ENCODE assay signal across 17 cellular contexts in genomic region chr1:1808206-1808605, GRCh38. TPM values are rescaled to one million over a fixed set of nuclear protein-coding genes. Genes with fewer than 3 reads are reported as not detected.
DNase-seq lines count a peak whose midpoint lies in the region; ATAC-seq and TF ChIP-seq lines count a peak whose summit lies in the region.
"Had no signal": no experiment of that assay in that cellular context is flagged by ENCODE, and none has a peak within 500 bp of the region (broad histone marks: within the 10 kb centered on the region; RNA-seq: fewer than 3 reads in every experiment).

No MANE protein-coding gene starts in this region.

- peaks cover 6% of the 10 kb centered on the region for H3K4me1 Mint-ChIP-seq in activated CD4-positive, alpha-beta memory T cell treated with anti-CD3 and anti-CD28 coated beads for 36 hours (ENCODE audit: low read depth)
- H3K4me1 Mint-ChIP-seq in activated CD4-positive, alpha-beta memory T cell treated with anti-CD3 and anti-CD28 coated beads, Interleukin-2, amount 10 ng/mL, durations not matched to agents 7 days and 5 days: peaks cover 3% of the 10 kb centered on the region
- H3K4me1 Mint-ChIP-seq in WTC11: no peaks in the 10 kb centered on the region
- H3K4me1 Mint-ChIP-seq in endothelial cell (ENCODE audit: unreplicated experiment): no peaks in the 10 kb centered on the region
- H3K4me1 Mint-ChIP-seq in progenitor cell of endocrine pancreas (ENCODE audit: low read depth): no peaks in the 10 kb centered on the region

- TF ChIP-seq POLR2A in prostate gland (IDR thresholded peaks at IDR 0.05): no peak

- WGBS in prostate gland: 94% methylated on average over 10 of the region's 10 CpGs

- TF ChIP-seq CTCF in WTC11 (IDR thresholded peaks at IDR 0.05): no peak
- TF ChIP-seq CTCF in endothelial cell (IDR thresholded peaks at IDR 0.05; ENCODE audit: unreplicated experiment): no peak
- TF ChIP-seq CTCF in progenitor cell of endocrine pancreas (IDR thresholded peaks at IDR 0.05; ENCODE audit: unreplicated experiment): no peak
- no peak for TF ChIP-seq CTCF in prostate gland (IDR thresholded peaks at IDR 0.05)

- POLR2A ChIA-PET in activated CD4-positive, alpha-beta memory T cell treated with anti-CD3 and anti-CD28 coated beads for 36 hours (lab: Charles Lee): interaction anchor here (1.1 kb wide), 1 partner anchor 99 kb away, joined by 3 read pairs; no protein-coding TSS in a partner anchor
- POLR2A ChIA-PET in activated CD4-positive, alpha-beta memory T cell treated with anti-CD3 and anti-CD28 coated beads, Interleukin-2, amount 10 ng/mL, durations not matched to agents 7 days and 5 days (lab: Charles Lee): interaction anchor here (1.1 kb wide), 1 partner anchor 15 kb away, joined by 3 read pairs; no protein-coding TSS in a partner anchor
- POLR2A ChIA-PET in WTC11 (lab: Charles Lee): no interaction called here

- H3K36me3 Mint-ChIP-seq in activated CD4-positive, alpha-beta memory T cell treated with anti-CD3 and anti-CD28 coated beads for 36 hours: peaks cover 16% of the 10 kb centered on the region
- peaks cover 40% of the 10 kb centered on the region for H3K36me3 Mint-ChIP-seq in activated CD4-positive, alpha-beta memory T cell treated with anti-CD3 and anti-CD28 coated beads, Interleukin-2, amount 10 ng/mL, durations not matched to agents 7 days and 5 days (ENCODE audit: low read depth)
- H3K36me3 Mint-ChIP-seq in WTC11: peaks cover 49% of the 10 kb centered on the region
- H3K36me3 Mint-ChIP-seq in endothelial cell (ENCODE audit: low read depth, unreplicated experiment): peaks cover 27% of the 10 kb centered on the region
- peaks cover 18% of the 10 kb centered on the region for H3K36me3 Mint-ChIP-seq in progenitor cell of endocrine pancreas (ENCODE audit: insufficient read depth)

- H3K36me3 ChIP-seq in prostate gland: no peaks in the 10 kb centered on the region

- H3K9me3 Mint-ChIP-seq in activated CD4-positive, alpha-beta memory T cell treated with anti-CD3 and anti-CD28 coated beads for 36 hours: no peaks in the 10 kb centered on the region
- no peaks in the 10 kb centered on the region for H3K9me3 Mint-ChIP-seq in activated CD4-positive, alpha-beta memory T cell treated with anti-CD3 and anti-CD28 coated beads, Interleukin-2, amount 10 ng/mL, durations not matched to agents 7 days and 5 days
- H3K9me3 Mint-ChIP-seq in WTC11 (no peaks in the 10 kb centered on the region), endothelial cell (ENCODE audit: unreplicated experiment) (no peaks in the 10 kb centered on the region), progenitor cell of endocrine pancreas (ENCODE audit: low read depth) (no peaks in the 10 kb centered on the region)
- H3K9me3 Mint-ChIP-seq: CD4-positive, alpha-beta memory T cell had no signal

- no peaks in the 10 kb centered on the region for H3K9me3 ChIP-seq in prostate gland
- H3K9me3 ChIP-seq: HAP-1 had no signal

- H3K4me3 Mint-ChIP-seq in activated CD4-positive, alpha-beta memory T cell treated with anti-CD3 and anti-CD28 coated beads for 36 hours: no peak overlapping the region
- no peak overlapping the region for H3K4me3 Mint-ChIP-seq in activated CD4-positive, alpha-beta memory T cell treated with anti-CD3 and anti-CD28 coated beads, Interleukin-2, amount 10 ng/mL, durations not matched to agents 7 days and 5 days
- no peak overlapping the region for H3K4me3 Mint-ChIP-seq in WTC11
- peak overlapping the region; percentile 29 for H3K4me3 Mint-ChIP-seq in endothelial cell (ENCODE audit: unreplicated experiment)
- H3K4me3 Mint-ChIP-seq in progenitor cell of endocrine pancreas (ENCODE audit: low read depth): no peak overlapping the region
- H3K4me3 Mint-ChIP-seq: B cell; CD4-positive, alpha-beta memory T cell had no signal

- H3K27me3 Mint-ChIP-seq in activated CD4-positive, alpha-beta memory T cell treated with anti-CD3 and anti-CD28 coated beads for 36 hours: no peaks in the 10 kb centered on the region
- H3K27me3 Mint-ChIP-seq in activated CD4-positive, alpha-beta memory T cell treated with anti-CD3 and anti-CD28 coated beads, Interleukin-2, amount 10 ng/mL, durations not matched to agents 7 days and 5 days: no peaks in the 10 kb centered on the region
- H3K27me3 Mint-ChIP-seq in WTC11 (ENCODE audit: low read depth) (no peaks in the 10 kb centered on the region), endothelial cell (ENCODE audit: unreplicated experiment) (peaks cover 5% of the 10 kb centered on the region), progenitor cell of endocrine pancreas (no peaks in the 10 kb centered on the region)
- H3K27me3 Mint-ChIP-seq: B cell; CD4-positive, alpha-beta memory T cell had no signal

- no peaks in the 10 kb centered on the region for H3K4me1 ChIP-seq in prostate gland (replicated peaks)
- H3K4me1 ChIP-seq: HAP-1 had no signal

- CTCF ChIA-PET in activated CD4-positive, alpha-beta memory T cell treated with anti-CD3 and anti-CD28 coated beads for 36 hours (lab: Charles Lee): interaction anchor here (0.6 to 1.3 kb wide), 3 partner anchors 72 to 139 kb away, joined by 3 to 7 read pairs (median 3); no protein-coding TSS in a partner anchor
- CTCF ChIA-PET in activated CD4-positive, alpha-beta memory T cell treated with anti-CD3 and anti-CD28 coated beads, Interleukin-2, amount 10 ng/mL, durations not matched to agents 7 days and 5 days (lab: Charles Lee): interaction anchor here (0.5 to 1.4 kb wide), 4 partner anchors 15 to 189 kb away, joined by 3 read pairs; no protein-coding TSS in a partner anchor
- CTCF ChIA-PET in WTC11 (lab: Charles Lee): interaction anchor here (0.5 to 2.7 kb wide), 2 partner anchors 101 to 129 kb away, joined by 3 to 10 read pairs; no protein-coding TSS in a partner anchor

- ATAC-seq in WTC11 (no peak), HG03095 (IDR thresholded peaks at IDR 0.05; ENCODE audit: unreplicated experiment) (no peak)

- H3K4me3 ChIP-seq in prostate gland: no peak overlapping the region
- H3K4me3 ChIP-seq: HAP-1 had no signal

- H3K27me3 ChIP-seq in prostate gland (replicated peaks; ENCODE audit: insufficient read depth): no peaks in the 10 kb centered on the region

- intact Hi-C loops in activated CD4-positive, alpha-beta memory T cell treated with anti-CD3 and anti-CD28 coated beads for 36 hours (cut with micrococcal nuclease): no loop called here
- intact Hi-C loops in prostate gland (cut with DNase I): no loop called here

- H3K27ac ChIP-seq in prostate gland: no peak overlapping the region
- H3K27ac ChIP-seq: HL-60 had no signal

- DNase-seq in activated CD4-positive, alpha-beta memory T cell treated with anti-CD3 and anti-CD28 coated beads for 36 hours: no peak
- no peak for DNase-seq in activated CD4-positive, alpha-beta memory T cell treated with anti-CD3 and anti-CD28 coated beads, Interleukin-2, amount 10 ng/mL, durations not matched to agents 7 days and 5 days
- DNase-seq in WTC11 (ENCODE audit: low spot score) (no peak), endothelial cell (ENCODE audit: low spot score) (no peak), progenitor cell of endocrine pancreas (ENCODE audit: low spot score, unreplicated experiment) (no peak), prostate gland (ENCODE audit: low spot score) (no peak), islet precursor cell (no peak)
- DNase-seq: 8988T; ACHN; C1 segment of cervical spinal cord; CD4-positive, alpha-beta memory T cell; DND-41; GDM1 had no signal

- H3K27ac Mint-ChIP-seq in activated CD4-positive, alpha-beta memory T cell treated with anti-CD3 and anti-CD28 coated beads for 36 hours: peak overlapping the region; percentile 38
- no peak overlapping the region for H3K27ac Mint-ChIP-seq in activated CD4-positive, alpha-beta memory T cell treated with anti-CD3 and anti-CD28 coated beads, Interleukin-2, amount 10 ng/mL, durations not matched to agents 7 days and 5 days
- H3K27ac Mint-ChIP-seq in WTC11 (peak overlapping the region; percentile 45; the same call in 1 of the 2 replicates), endothelial cell (ENCODE audit: unreplicated experiment) (no peak overlapping the region), progenitor cell of endocrine pancreas (peak overlapping the region; percentile 52)
- H3K27ac Mint-ChIP-seq: B cell had no signal

TF ChIP-seq in WTC11, 78 proteins besides CTCF, POLR2A, EP300 and RAD21 (continues in another document):
- TF ChIP-seq RELA (CRISPR knock-in tag; IDR thresholded peaks at IDR 0.05; ENCODE audit: borderline replicate concordance) (no peak), ZNF671 (CRISPR knock-in tag; IDR thresholded peaks at IDR 0.05) (no peak), FOXJ3 (CRISPR knock-in tag; IDR thresholded peaks at IDR 0.05; ENCODE audit: borderline replicate concordance) (no peak), NR3C1 (CRISPR knock-in tag; conservative IDR thresholded peaks at IDR 0.05; ENCODE audit: low read depth) (no peak), MLX (CRISPR knock-in tag; IDR thresholded peaks at IDR 0.05) (no peak), ZNF121 (CRISPR knock-in tag; IDR thresholded peaks at IDR 0.05) (no peak), NFATC4 (CRISPR knock-in tag; IDR thresholded peaks at IDR 0.05) (no peak), ATF3 (CRISPR knock-in tag; conservative IDR thresholded peaks at IDR 0.05) (no peak)

RNA-seq across cellular contexts. Expression of gene NADK, which starts 29.9 kb away (rescaled TPM):
- 10 to 100 TPM; 56.2 to 57.4 TPM for total RNA-seq in activated CD4-positive, alpha-beta memory T cell treated with anti-CD3 and anti-CD28 coated beads for 36 hours
- total RNA-seq in activated CD4-positive, alpha-beta memory T cell treated with anti-CD3 and anti-CD28 coated beads, Interleukin-2, amount 10 ng/mL, durations not matched to agents 7 days and 5 days: 10 to 100 TPM; 78.0 to 81.5 TPM
- total RNA-seq in WTC11 (2021) (106 to 124 TPM (median 119 TPM) in 3 replicates), endothelial cell (ENCODE audit: unreplicated experiment) (85.4 TPM), progenitor cell of endocrine pancreas (86.6 and 87.8 TPM in 2 replicates), prostate gland (10 to 100 TPM; 64.5 to 91.1 TPM)

Comparison
In these comparisons a context has a peak if more than half of its experiments do, and no peak if none do; other contexts are left out.
1. H3K27ac Mint-ChIP-seq: peak in activated CD4-positive, alpha-beta memory T cell treated with anti-CD3 and anti-CD28 coated beads for 36 hours (single experiment), WTC11 (single experiment) and progenitor cell of endocrine pancreas (single experiment); none in activated CD4-positive, alpha-beta memory T cell treated with anti-CD3 and anti-CD28 coated beads, Interleukin-2, amount 10 ng/mL, durations not matched to agents 7 days and 5 days (single experiment) and endothelial cell (single experiment).